In genomic region chr2:164859906-164860693, GRCh38 we compare ENCODE assay signal across 5 cellular contexts. TPM values are rescaled to one million over a fixed set of nuclear protein-coding genes. Genes with fewer than 3 reads are reported as not detected.
"Had no signal": no experiment of that assay in that cellular context is flagged by ENCODE, and none has a peak within 500 bp of the region (broad histone marks: within the 10 kb centered on the region; RNA-seq: fewer than 3 reads in every experiment).

No MANE protein-coding gene starts in this region.

RNA-seq across cellular contexts. Expression of gene COBLL1, which starts 18.5 kb away (rescaled TPM):
- total RNA-seq: activated CD4-positive, alpha-beta memory T cell treated with anti-CD3 and anti-CD28 coated beads for 36 hours; activated CD4-positive, alpha-beta T cell treated with anti-CD3 and anti-CD28 coated beads, Interleukin-2, amount 10 ng/mL, durations not matched to agents 24 days and 14 days; activated CD8-positive, alpha-beta memory T cell treated with anti-CD3 and anti-CD28 coated beads for 36 hours; activated naive CD4-positive, alpha-beta T cell treated with anti-CD3 and anti-CD28 coated beads for 36 hours; activated T-helper 1 cell treated with anti-CD3 and anti-CD28 coated beads, Interleukin-12 subunit alpha, Interleukin-12 subunit beta, Interleukin-2, Interleukin-4 antibody, amounts not matched to agents 30 ng/mL and 10 ng/mL and 1 ng/mL, durations not matched to agents 14 hours and 24 hours and 36 hours had no signal
